22 cellular contexts compared by ENCODE assay signal in genomic region chr16:50458694-50459271, GRCh38.
DNase-seq lines count a peak whose midpoint lies in the region; ATAC-seq, FAIRE-seq and TF ChIP-seq lines count a peak whose summit lies in the region.
"Had no signal": no experiment of that assay in that cellular context is flagged by ENCODE, and none has a peak within 500 bp of the region (broad histone marks: within the 10 kb centered on the region; RNA-seq: fewer than 3 reads in every experiment).

No MANE protein-coding gene starts in this region.

- H3K27me3 ChIP-seq in H1 (replicated peaks in 1 of 4; ENCODE audit: control insufficient read depth in 3 of 4, extremely low read depth in 1 of 4, insufficient read depth in 3 of 4, low read length in 3 of 4), result peaks cover 0 to 2% (median 0%) of the 10 kb centered on the region in 4 experiments; a peak in 2 of 7 replicates
- peaks cover 39% of the 10 kb centered on the region for H3K27me3 ChIP-seq in upper lobe of right lung
- no peaks in the 10 kb centered on the region for H3K27me3 ChIP-seq in vagina
- H3K27me3 ChIP-seq: BE2C had no signal

- no peak overlapping the region for H3K56ac ChIP-seq in H1 (replicated peaks; ENCODE audit: insufficient read length, low read depth, low read length)

- H2AFZ ChIP-seq in H1 (ENCODE audit: low read length), result no peak overlapping the region

- H4K91ac ChIP-seq in H1 (replicated peaks; ENCODE audit: insufficient read length, low read length), result peak overlapping the region; percentile 22

- TF ChIP-seq RAD21 in H1 (IDR thresholded peaks at IDR 0.05 in 1 of 2, conservative IDR thresholded peaks at IDR 0.05 in 1 of 2; ENCODE audit: low read depth in 2 of 2, low read length in 2 of 2), result no peak

- H3K27ac ChIP-seq in H1 (ENCODE audit: low read depth, low read length) (peak overlapping the region; percentile 59; the same call in 1 of the 2 replicates), upper lobe of right lung (no peak overlapping the region), vagina (no peak overlapping the region)
- H3K27ac ChIP-seq: psoas muscle, RWPE1 had no signal

- peak; percentile 58 for FAIRE-seq in H1 (lab: Jason Lieb, UNC)
- FAIRE-seq: GM12892, small intestine had no signal

- no peak overlapping the region for H3K23ac ChIP-seq in H1 (ENCODE audit: insufficient read length)

- H4K8ac ChIP-seq in H1 (ENCODE audit: extremely low read depth, insufficient read depth, low read length), result no peak overlapping the region

- H2BK5ac ChIP-seq in H1 (ENCODE audit: low read depth, low read length), result no peak overlapping the region; the same call in 1 of the 2 replicates

- H3K9me3 ChIP-seq in H1 (ENCODE audit: insufficient read depth in 2 of 2, low read depth in 1 of 2, low read length in 1 of 2) (no peaks in the 10 kb centered on the region), upper lobe of right lung (no peaks in the 10 kb centered on the region), vagina (no peaks in the 10 kb centered on the region)
- H3K9me3 ChIP-seq: BE2C, psoas muscle had no signal

- H3K9ac ChIP-seq in H1 (replicated peaks in 1 of 4; ENCODE audit: extremely low read depth in 1 of 4, low read depth in 3 of 4, low read length in 3 of 4), result no peak overlapping the region

- peak overlapping the region; percentile 36; the same call in 1 of the 2 replicates for H2BK15ac ChIP-seq in H1 (ENCODE audit: low read length)

- H3K36me3 ChIP-seq in H1 (ENCODE audit: control insufficient read depth in 2 of 4, insufficient read depth in 4 of 4, low read length in 3 of 4) (no peaks in the 10 kb centered on the region), upper lobe of right lung (no peaks in the 10 kb centered on the region), vagina (no peaks in the 10 kb centered on the region)
- H3K36me3 ChIP-seq: BE2C had no signal

- peak overlapping the region; percentile 91 for H2BK20ac ChIP-seq in H1 (ENCODE audit: low read length)

- POLR2A ChIA-PET in H1 (lab: Charles Lee; ENCODE audit: partially characterized antibody), result interaction anchor here (0.9 to 3.9 kb wide), 2 partner anchors 9 to 153 kb away, joined by 3 to 15 read pairs; no protein-coding TSS in a partner anchor

- H3K4me2 ChIP-seq in H1 (ENCODE audit: insufficient read depth in 1 of 2, low read depth in 2 of 2, low read length in 2 of 2), result peak overlapping the region; percentile 51 to 61

- H4K20me1 ChIP-seq in H1 (replicated peaks in 1 of 2; ENCODE audit: control insufficient read depth in 1 of 2, insufficient read depth in 2 of 2, low read length in 2 of 2), result no peaks in the 10 kb centered on the region

- peak overlapping the region; percentile 2 for H3K4ac ChIP-seq in H1 (replicated peaks; ENCODE audit: insufficient read length, low read depth, low read length)

- peak overlapping the region; percentile 89; the same call in 1 of the 2 replicates for H2BK12ac ChIP-seq in H1 (ENCODE audit: low read depth, low read length)

- H3K14ac ChIP-seq in H1 (ENCODE audit: insufficient read length), result no peak overlapping the region

- no peaks in the 10 kb centered on the region for H3K23me2 ChIP-seq in H1 (ENCODE audit: low read depth, low read length)

- peak; percentile 24 for DNase-seq in activated CD4-positive, CD25-positive, alpha-beta regulatory T cell treated with anti-CD3 and anti-CD28 coated beads, Interleukin-2, amount 50 U/mL, for 72 hours
- DNase-seq in NCI-H510A (lab: John Stamatoyannopoulos, UW) (peak; percentile 71), H1 (ENCODE audit: low read depth in 1 of 2, low spot score in 2 of 2) (no peak), upper lobe of right lung (peak; percentile 34), vagina (ENCODE audit: extremely low spot score in 2 of 2) (no peak)
- DNase-seq in activated CD4-positive, alpha-beta T cell treated with anti-CD3 and anti-CD28 coated beads, Interleukin-2, amount 50 U/mL, for 4 hours, result no peak
- DNase-seq: 8988T; activated CD4-positive, alpha-beta T cell treated with anti-CD3 and anti-CD28 coated beads, Interleukin-2, amount 50 U/mL, for 48 hours; activated T-cell treated with anti-CD3 and anti-CD28 coated beads, Interleukin-2, amount 50 U/mL, for 24 hours; BE2C; cortex of kidney; foreskin fibroblast; hypothalamus; left cardiac atrium; NCI-H1930; psoas muscle; small intestine; stimulated activated CD8-positive, alpha-beta memory T cell treated with anti-CD3 and anti-CD28 coated beads, Interleukin-4, amount 100 ng/mL, for 48 hours had no signal

- TF ChIP-seq EP300 in H1 (IDR thresholded peaks at IDR 0.05; ENCODE audit: borderline replicate concordance in 1 of 2, low read depth in 2 of 2, low read length in 2 of 2), result no peak

- no peaks in the 10 kb centered on the region for H3K79me2 ChIP-seq in H1 (ENCODE audit: control insufficient read depth in 1 of 2, insufficient read depth in 2 of 2, low read length in 2 of 2)

- H4K5ac ChIP-seq in H1 (ENCODE audit: insufficient read length, low read depth, low read length), result no peak overlapping the region

- intact Hi-C loops in upper lobe of right lung (cut with DNase I), result no loop called here
- intact Hi-C loops in vagina (cut with DNase I), result no loop called here

- H3K79me1 ChIP-seq in H1 (ENCODE audit: low read depth, low read length), result no peaks in the 10 kb centered on the region

- no peak for ATAC-seq in activated CD4-positive, CD25-positive, alpha-beta regulatory T cell treated with anti-CD3 and anti-CD28 coated beads, Interleukin-2, amount 50 U/mL, for 24 hours
- ATAC-seq in upper lobe of right lung, result peak; percentile 62
- no peak for ATAC-seq in GM18519 (IDR thresholded peaks at IDR 0.05; ENCODE audit: low FRiP score, unreplicated experiment)
- ATAC-seq: psoas muscle had no signal

- CTCF ChIA-PET in H1 (lab: Charles Lee; ENCODE audit: partially characterized antibody), result interaction anchor here (0.6 to 1.9 kb wide), 4 partner anchors 8 to 206 kb away, joined by 3 to 7 read pairs (median 5); no protein-coding TSS in a partner anchor

- no peak overlapping the region for H2BK120ac ChIP-seq in H1 (replicated peaks; ENCODE audit: low read depth, low read length)

- peaks cover 11 to 25% (median 17%) of the 10 kb centered on the region in 4 experiments for H3K4me1 ChIP-seq in H1 (replicated peaks in 1 of 4; ENCODE audit: control insufficient read depth in 3 of 4, insufficient read depth in 4 of 4, low read length in 3 of 4)
- no peaks in the 10 kb centered on the region for H3K4me1 ChIP-seq in upper lobe of right lung
- H3K4me1 ChIP-seq in vagina, result no peaks in the 10 kb centered on the region
- H3K4me1 ChIP-seq: BE2C, psoas muscle had no signal

- H2AK5ac ChIP-seq in H1 (ENCODE audit: low read depth, low read length), result peak overlapping the region; percentile 65; the same call in 1 of the 2 replicates

- TF ChIP-seq POLR2A in H1 (IDR thresholded peaks at IDR 0.05; ENCODE audit: control extremely low read depth in 1 of 2, low read depth in 2 of 2, low read length in 2 of 2) (no peak), vagina (IDR thresholded peaks at IDR 0.05) (no peak)

- TF ChIP-seq CTCF in H1 (IDR thresholded peaks at IDR 0.05; ENCODE audit: control extremely low read depth in 1 of 3, insufficient read depth in 1 of 3, low read depth in 1 of 3, low read length in 3 of 3) (no peak), upper lobe of right lung (IDR thresholded peaks at IDR 0.05) (no peak), vagina (IDR thresholded peaks at IDR 0.05) (no peak)

- peak overlapping the region; percentile 21; the same call in 1 of the 2 replicates for H3K18ac ChIP-seq in H1 (ENCODE audit: extremely low read depth, low read length)

- WGBS in H1 (ENCODE audit: extremely low coverage in 1 of 2, insufficient coverage in 1 of 2, insufficient read length in 1 of 2, insufficient replicate concordance in 2 of 2, low coverage in 1 of 2, low lambda C conversion rate in 2 of 2, missing lambda C conversion rate in 1 of 2), 2 experiments, result 38% methylated on average over 12 of the region's 12 CpGs; no CpG with 5 or more reads in 1 of the 2 experiments

- peak overlapping the region in 1 of 4 experiments; percentile 9; a peak in 1 of 8 replicates for H3K4me3 ChIP-seq in H1 (ENCODE audit: extremely low read depth in 1 of 4, insufficient read depth in 2 of 4, low read depth in 3 of 4, low read length in 4 of 4)
- H3K4me3 ChIP-seq in upper lobe of right lung, result no peak overlapping the region
- no peak overlapping the region for H3K4me3 ChIP-seq in vagina
- H3K4me3 ChIP-seq: psoas muscle had no signal

TF ChIP-seq in H1, 55 proteins besides CTCF, POLR2A, EP300 and RAD21:
- TF ChIP-seq SP1 (IDR thresholded peaks at IDR 0.05; ENCODE audit: low read depth, low read length) (0 out of 2 replicates have a peak, but pooled peaks have one; percentile 14), TBP (IDR thresholded peaks at IDR 0.05; ENCODE audit: low read depth, low read length) (no peak), POLR2AphosphoS5 (IDR thresholded peaks at IDR 0.05; ENCODE audit: low read depth, low read length) (no peak), FOSL1 (IDR thresholded peaks at IDR 0.05; ENCODE audit: insufficient read depth, low read depth, low read length) (no peak), SUZ12 (IDR thresholded peaks at IDR 0.05; ENCODE audit: low read length) (no peak), SIN3A (conservative IDR thresholded peaks at IDR 0.05 in 1 of 2, IDR thresholded peaks at IDR 0.05 in 1 of 2; ENCODE audit: low read depth in 1 of 2, low read length in 2 of 2) (no peak), CBX8 (IDR thresholded peaks at IDR 0.05; ENCODE audit: borderline replicate concordance, low read depth, low read length) (no peak), CTBP2 (IDR thresholded peaks at IDR 0.05; ENCODE audit: borderline replicate concordance, insufficient read depth, insufficient read length, low read length) (no peak), TCF12 (IDR thresholded peaks at IDR 0.05; ENCODE audit: low read depth, low read length) (peak; percentile 85)

Comparison
In these comparisons a context has a peak if more than half of its experiments do, and no peak if none do; other contexts are left out.
1. DNase-seq: peak in activated CD4-positive, CD25-positive, alpha-beta regulatory T cell treated with anti-CD3 and anti-CD28 coated beads, Interleukin-2, amount 50 U/mL, for 72 hours (single experiment), NCI-H510A (single experiment) and upper lobe of right lung (single experiment); none in H1 (0 of 2), activated CD4-positive, alpha-beta T cell treated with anti-CD3 and anti-CD28 coated beads, Interleukin-2, amount 50 U/mL, for 4 hours (0 of 2) and vagina (0 of 2).